ENCODE assay signal across 27 cellular contexts in the genomic region with DNA sequence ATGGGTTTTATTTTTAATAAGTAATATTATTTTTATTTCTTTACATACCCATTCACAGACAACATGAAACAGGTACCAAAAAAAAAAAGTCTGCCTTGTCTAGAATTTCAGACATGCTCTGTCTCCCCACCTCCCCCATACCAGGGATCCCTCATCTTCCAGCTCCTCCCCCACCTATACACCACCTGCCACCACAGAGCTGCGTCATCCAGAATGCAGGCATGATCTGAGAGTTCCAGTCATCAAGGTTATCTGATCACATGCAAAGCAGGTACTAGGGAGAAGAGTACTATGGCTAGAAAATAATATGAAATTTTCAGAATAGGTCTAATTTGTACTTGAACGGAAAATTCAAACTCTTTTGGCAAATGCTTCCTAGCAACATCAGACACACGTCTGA.
"Had no signal": no experiment of that assay in that cellular context is flagged by ENCODE, and none has a peak within 500 bp of the region (broad histone marks: within the 10 kb centered on the region; RNA-seq: fewer than 3 reads in every experiment).

No MANE protein-coding gene starts in this region.

- H3K9me3 ChIP-seq: colonic mucosa, gastrocnemius medialis, suprapubic skin had no signal

- H3K4me3 ChIP-seq: colonic mucosa, gastrocnemius medialis, hepatocyte, psoas muscle, sigmoid colon, stomach, suprapubic skin, tibial artery had no signal

- H3K27me3 ChIP-seq: colonic mucosa, gastrocnemius medialis, hepatocyte, sigmoid colon, stomach, suprapubic skin, tibial artery had no signal

- DNase-seq: activated effector memory CD4-positive, alpha-beta T cell treated with Interleukin-2 at 50 U/mL for 16 hours; activated naive CD4-positive, alpha-beta T cell treated with Interleukin-2 at 50 U/mL for 16 hours; activated T-cell treated with anti-CD3 and anti-CD28 coated beads for 4 hours; activated T-cell treated with anti-CD3 and anti-CD28 coated beads, Interleukin-2, amount 50 U/mL, for 72 hours; anterior cingulate cortex; colonic mucosa; effector CD8-positive, alpha-beta T cell; gastrocnemius medialis; left colon; midbrain; naive thymus-derived CD4-positive, alpha-beta T cell; psoas muscle; sigmoid colon; small intestine; stimulated activated CD4-positive, alpha-beta T cell treated with anti-CD3 and anti-CD28 coated beads, Interleukin-4, amount 100 ng/mL, for 24 hours; stimulated activated CD8-positive, alpha-beta memory T cell treated with anti-CD3 and anti-CD28 coated beads, Interleukin-4, amount 100 ng/mL, for 48 hours; stomach; T-helper 17 cell; T1000; tibial artery had no signal

- H3K36me3 Mint-ChIP-seq: memory B cell had no signal

- H3K27ac Mint-ChIP-seq: activated naive CD8-positive, alpha-beta T cell; activated T-cell treated with anti-CD3 and anti-CD28 coated beads, Interleukin-2, amount 50 U/mL, for 72 hours; memory B cell; naive thymus-derived CD4-positive, alpha-beta T cell; stimulated activated memory B cell treated with anti-CD40 and anti-IgM and Interleukin-4, amounts not matched to agents 10 μg/mL and 1 μg/mL and 100 μg/mL, for 72 hours; T-helper 17 cell; WTC11 had no signal

- H3K4me1 Mint-ChIP-seq: memory B cell; naive thymus-derived CD4-positive, alpha-beta T cell; stimulated activated memory B cell treated with anti-CD40 and anti-IgM and Interleukin-4, amounts not matched to agents 10 μg/mL and 1 μg/mL and 100 μg/mL, for 72 hours; T-helper 17 cell; WTC11 had no signal

- H3K4me3 Mint-ChIP-seq: activated naive CD8-positive, alpha-beta T cell; activated T-cell treated with anti-CD3 and anti-CD28 coated beads, Interleukin-2, amount 50 U/mL, for 72 hours; memory B cell; naive thymus-derived CD4-positive, alpha-beta T cell; stimulated activated memory B cell treated with anti-CD40 and anti-IgM and Interleukin-4, amounts not matched to agents 10 μg/mL and 1 μg/mL and 100 μg/mL, for 72 hours; T-helper 17 cell; WTC11 had no signal

- H3K36me3 ChIP-seq: colonic mucosa, gastrocnemius medialis, sigmoid colon, stomach, suprapubic skin, tibial artery had no signal

- H3K27ac ChIP-seq: colonic mucosa, gastrocnemius medialis, hepatocyte, parathyroid adenoma, psoas muscle, sigmoid colon, stomach, suprapubic skin, tibial artery had no signal
